8 cellular contexts compared by ENCODE assay signal in genomic region chrX:110407910-110408545, GRCh38. TPM values are rescaled to one million over a fixed set of nuclear protein-coding genes. Genes with fewer than 3 reads are reported as not detected.
DNase-seq lines count a peak whose midpoint lies in the region; ATAC-seq and TF ChIP-seq lines count a peak whose summit lies in the region.

No MANE protein-coding gene starts in this region.

- no peaks in the 10 kb centered on the region for H3K27me3 ChIP-seq in CD4-positive, CD25-positive, alpha-beta regulatory T cell (ENCODE audit: control insufficient read depth, insufficient read depth, low read length)
- H3K27me3 ChIP-seq in body of pancreas = no peaks in the 10 kb centered on the region

- no peak for TF ChIP-seq POLR2A in body of pancreas (IDR thresholded peaks at IDR 0.05)

- H3K9me3 Mint-ChIP-seq in CD4-positive, CD25-positive, alpha-beta regulatory T cell = no peaks in the 10 kb centered on the region
- H3K9me3 Mint-ChIP-seq in T-helper 2 cell treated with Interferon-gamma antibody and Interleukin-4, amounts not matched to agents 5 μg/mL and 100 μg/mL, for 36 hours = no peaks in the 10 kb centered on the region

- 30 to 34% methylated on average over 5 of the region's 5 CpGs for WGBS in body of pancreas, 2 donors

- H3K27me3 Mint-ChIP-seq in CD4-positive, CD25-positive, alpha-beta regulatory T cell = peaks cover 10% of the 10 kb centered on the region
- no peaks in the 10 kb centered on the region for H3K27me3 Mint-ChIP-seq in T-helper 2 cell treated with Interferon-gamma antibody and Interleukin-4, amounts not matched to agents 5 μg/mL and 100 μg/mL, for 36 hours (ENCODE audit: low read depth)

- no peaks in the 10 kb centered on the region for H3K36me3 ChIP-seq in CD4-positive, CD25-positive, alpha-beta regulatory T cell (ENCODE audit: control insufficient read depth, insufficient read depth, low read length)
- H3K36me3 ChIP-seq in body of pancreas (replicated peaks in 1 of 2; ENCODE audit: insufficient read depth in 1 of 2, low read depth in 2 of 2) = no peaks in the 10 kb centered on the region

- peak in 1 of 2 donors; percentile 37 for ATAC-seq in CD4-positive, CD25-positive, alpha-beta regulatory T cell (ENCODE audit: low read depth in 2 of 2)
- ATAC-seq in body of pancreas (peak; percentile 77), HG02852 (IDR thresholded peaks at IDR 0.05; ENCODE audit: unreplicated experiment) (no peak)

- TF ChIP-seq CTCF in body of pancreas (IDR thresholded peaks at IDR 0.05) = peak; percentile 48 to 83 (median 64)

- H3K4me3 ChIP-seq in CD4-positive, CD25-positive, alpha-beta regulatory T cell (ENCODE audit: low read depth, low read length) = no peak overlapping the region
- H3K4me3 ChIP-seq in body of pancreas = no peak overlapping the region

- peaks cover 0 to 2% (median 0%) of the 10 kb centered on the region in 4 donors for H3K4me1 Mint-ChIP-seq in CD4-positive, CD25-positive, alpha-beta regulatory T cell
- peaks cover under 1% of the 10 kb centered on the region for H3K4me1 Mint-ChIP-seq in T-helper 2 cell treated with Interferon-gamma antibody and Interleukin-4, amounts not matched to agents 5 μg/mL and 100 μg/mL, for 36 hours (ENCODE audit: low read depth)

- intact Hi-C loops in body of pancreas (cut with DNase I) = loop anchor here (5.0 kb wide), 1 partner anchor 251 kb away; no protein-coding TSS in a partner anchor

- H3K4me1 ChIP-seq in CD4-positive, CD25-positive, alpha-beta regulatory T cell (ENCODE audit: control insufficient read depth, insufficient read depth, low read length, poor library complexity, severe bottlenecking) = peaks cover 3% of the 10 kb centered on the region
- no peaks in the 10 kb centered on the region for H3K4me1 ChIP-seq in body of pancreas

- DNase-seq in CD4-positive, CD25-positive, alpha-beta regulatory T cell = peak; percentile 33 to 60 (median 57)
- DNase-seq in GM19238 (ENCODE audit: insufficient read length, low spot score) = peak; percentile 18
- DNase-seq in NCI-H1105 (lab: John Stamatoyannopoulos, UW) = peak; percentile 54
- DNase-seq in T-helper 2 cell treated with Interferon-gamma antibody and Interleukin-4, amounts not matched to agents 5 μg/mL and 100 μg/mL, for 36 hours (ENCODE audit: low spot score) = peak; percentile 8
- peak; percentile 40 to 68 (median 62) for DNase-seq in body of pancreas
- DNase-seq in iris pigment epithelial cell (ENCODE audit: low read depth) = peak; percentile 56
- peak; percentile 30 for DNase-seq in stimulated activated CD8-positive, alpha-beta memory T cell treated with anti-CD3 and anti-CD28 coated beads, Interleukin-12 subunit alpha, Interleukin-12 subunit beta, amount 100 ng/mL, for 1 hour (ENCODE audit: low read depth)

- H3K27ac Mint-ChIP-seq in CD4-positive, CD25-positive, alpha-beta regulatory T cell = peak overlapping the region in 1 of 3 donors; percentile 65
- H3K27ac Mint-ChIP-seq in T-helper 2 cell treated with Interferon-gamma antibody and Interleukin-4, amounts not matched to agents 5 μg/mL and 100 μg/mL, for 36 hours = no peak overlapping the region

- no peak overlapping the region for H3K27ac ChIP-seq in CD4-positive, CD25-positive, alpha-beta regulatory T cell (ENCODE audit: insufficient read depth, low read length, poor library complexity, severe bottlenecking)
- no peak overlapping the region for H3K27ac ChIP-seq in body of pancreas

- H3K36me3 Mint-ChIP-seq in CD4-positive, CD25-positive, alpha-beta regulatory T cell = no peaks in the 10 kb centered on the region
- no peaks in the 10 kb centered on the region for H3K36me3 Mint-ChIP-seq in T-helper 2 cell treated with Interferon-gamma antibody and Interleukin-4, amounts not matched to agents 5 μg/mL and 100 μg/mL, for 36 hours (ENCODE audit: low read depth)

- H3K9me3 ChIP-seq in CD4-positive, CD25-positive, alpha-beta regulatory T cell (ENCODE audit: control insufficient read depth in 2 of 2, low read length in 2 of 2) = no peaks in the 10 kb centered on the region
- no peaks in the 10 kb centered on the region for H3K9me3 ChIP-seq in body of pancreas

- no peak overlapping the region for H3K4me3 Mint-ChIP-seq in CD4-positive, CD25-positive, alpha-beta regulatory T cell
- no peak overlapping the region for H3K4me3 Mint-ChIP-seq in T-helper 2 cell treated with Interferon-gamma antibody and Interleukin-4, amounts not matched to agents 5 μg/mL and 100 μg/mL, for 36 hours

RNA-seq across cellular contexts. Expression of gene RTL9, which starts 49.4 kb away (rescaled TPM):
- total RNA-seq in CD4-positive, CD25-positive, alpha-beta regulatory T cell = not detected
- not detected for polyA plus RNA-seq in CD4-positive, CD25-positive, alpha-beta regulatory T cell
- total RNA-seq in body of pancreas = not detected

Comparison
In these comparisons a context has a peak if more than half of its experiments do, and no peak if none do; other contexts are left out.
1. DNase-seq: peak in every context shown above with its lines; median percentile 62 in body of pancreas; 57 in CD4-positive, CD25-positive, alpha-beta regulatory T cell; 56 in iris pigment epithelial cell; 54 in NCI-H1105; 30 in stimulated activated CD8-positive, alpha-beta memory T cell treated with anti-CD3 and anti-CD28 coated beads, Interleukin-12 subunit alpha, Interleukin-12 subunit beta, amount 100 ng/mL, for 1 hour; 18 in GM19238; 8 in T-helper 2 cell treated with Interferon-gamma antibody and Interleukin-4, amounts not matched to agents 5 μg/mL and 100 μg/mL, for 36 hours.